ENCODE assay signal across 18 cellular contexts in the genomic region with DNA sequence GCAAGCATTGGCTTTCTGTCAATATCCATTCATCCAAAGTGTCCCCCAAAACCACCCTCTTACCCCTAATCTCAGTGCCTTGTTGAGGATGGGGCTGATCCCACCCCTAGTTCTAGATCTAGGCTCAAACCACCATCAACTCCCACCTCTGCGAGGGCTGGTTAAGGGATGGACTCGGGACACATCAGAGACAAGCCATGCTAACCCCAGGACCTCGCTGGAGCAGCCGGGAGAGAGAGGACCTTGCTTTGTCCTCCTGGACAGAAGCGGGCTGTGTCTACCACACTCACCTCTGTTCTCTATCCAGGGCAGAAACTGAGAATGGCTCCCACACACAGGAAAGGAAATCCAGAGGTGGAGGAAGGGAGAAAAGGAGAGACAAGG.
DNase-seq lines count a peak whose midpoint lies in the region; ATAC-seq and TF ChIP-seq lines count a peak whose summit lies in the region.
"Had no signal": no experiment of that assay in that cellular context is flagged by ENCODE, and none has a peak within 500 bp of the region (broad histone marks: within the 10 kb centered on the region; RNA-seq: fewer than 3 reads in every experiment).

No MANE protein-coding gene starts in this region.

- intact Hi-C loops in Panc1 (cut with micrococcal nuclease; ENCODE audit: unreplicated experiment) (no loop called here), upper lobe of right lung (cut with DNase I) (no loop called here)

- H3K27me3 ChIP-seq in Panc1 (ENCODE audit: control insufficient read depth, insufficient read depth, low read length) (peaks cover 20% of the 10 kb centered on the region), upper lobe of right lung (peaks cover 22% of the 10 kb centered on the region)
- H3K27me3 ChIP-seq: BLaER1 had no signal

- BruUV-seq in Panc1 (replicated peaks; lab: Mats Ljungman, UMichigan) = no TSS peak

- peak; percentile 21 for DNase-seq in activated effector memory CD4-positive, alpha-beta T cell treated with anti-CD3 and anti-CD28 coated beads, Interleukin-2, amount 50 U/mL, for 16 hours
- no peak for DNase-seq in activated effector memory CD4-positive, alpha-beta T cell treated with Interleukin-2 at 50 U/mL for 16 hours
- DNase-seq in Panc1 (ENCODE audit: low read depth, low spot score) (no peak), mesenteric fat pad (ENCODE audit: low spot score) (peak; percentile 75), upper lobe of right lung (peak; percentile 20)
- no peak for DNase-seq in stimulated activated CD4-positive, alpha-beta T cell treated with anti-CD3 and anti-CD28 coated beads, Interleukin-2, amount 100 ng/mL, for 48 hours
- DNase-seq: Caco-2; CD4-positive, CD25-positive, alpha-beta regulatory T cell; CD8-positive, alpha-beta T cell; DMS153; DND-41; H9 had no signal

- H3K4me1 ChIP-seq in Panc1 (ENCODE audit: control insufficient read depth, insufficient read depth, low read length) = no peaks in the 10 kb centered on the region
- no peaks in the 10 kb centered on the region for H3K4me1 ChIP-seq in upper lobe of right lung
- H3K4me1 ChIP-seq: Caco-2 had no signal

- H3K4me3 ChIP-seq in Panc1 (ENCODE audit: low read depth in 2 of 2, low read length in 2 of 2) = no peak overlapping the region
- no peak overlapping the region for H3K4me3 ChIP-seq in upper lobe of right lung
- H3K4me3 ChIP-seq: BLaER1, GM23338 had no signal

- no peak overlapping the region for H3K27ac ChIP-seq in Panc1 (ENCODE audit: low read length)
- no peak overlapping the region for H3K27ac ChIP-seq in upper lobe of right lung
- H3K27ac ChIP-seq: 22Rv1, BLaER1, C4-2B had no signal

- H3K36me3 ChIP-seq in Panc1 (ENCODE audit: control insufficient read depth, insufficient read depth, low read length) = no peaks in the 10 kb centered on the region
- H3K36me3 ChIP-seq in upper lobe of right lung = no peaks in the 10 kb centered on the region
- H3K36me3 ChIP-seq: BLaER1 had no signal

- CTCF ChIA-PET in Panc1 (lab: Charles Lee) = no interaction called here

- POLR2A ChIA-PET in Panc1 (lab: Charles Lee) = interaction anchor here (0.6 kb wide), 1 partner anchor 80 kb away, joined by 3 read pairs; no protein-coding TSS in a partner anchor

- in situ Hi-C loops in Panc1 (cut with HindIII; ENCODE audit: low pct_unique_long_range_greater_than_20kb, low sequenced_read_pairs) = no loop called here

- H3K9me3 ChIP-seq in Panc1 (ENCODE audit: control insufficient read depth, insufficient read depth, low read depth, low read length) (no peaks in the 10 kb centered on the region), upper lobe of right lung (no peaks in the 10 kb centered on the region)
- H3K9me3 ChIP-seq: BLaER1, Caco-2 had no signal

- peak; percentile 30; the same call in 1 of the 2 replicates for ATAC-seq in Panc1
- ATAC-seq in upper lobe of right lung = no peak
- ATAC-seq in HG03378 (IDR thresholded peaks at IDR 0.05; ENCODE audit: unreplicated experiment) = no peak
- ATAC-seq: CD8-positive, alpha-beta T cell; GM23338; HCT116 had no signal

- no peak for TF ChIP-seq CTCF in Panc1 (IDR thresholded peaks at IDR 0.05)
- TF ChIP-seq CTCF in upper lobe of right lung (IDR thresholded peaks at IDR 0.05) = no peak

Comparison
In these comparisons a context has a peak if more than half of its experiments do, and no peak if none do; other contexts are left out.
1. DNase-seq: peak in activated effector memory CD4-positive, alpha-beta T cell treated with anti-CD3 and anti-CD28 coated beads, Interleukin-2, amount 50 U/mL, for 16 hours (single experiment), mesenteric fat pad (single experiment) and upper lobe of right lung (single experiment); none in activated effector memory CD4-positive, alpha-beta T cell treated with Interleukin-2 at 50 U/mL for 16 hours (single experiment), Panc1 (single experiment) and stimulated activated CD4-positive, alpha-beta T cell treated with anti-CD3 and anti-CD28 coated beads, Interleukin-2, amount 100 ng/mL, for 48 hours (0 of 2).